ENCODE assay signal across 7 cellular contexts in genomic region chr7:65888434-65889160, GRCh38. TPM values are rescaled to one million over a fixed set of nuclear protein-coding genes. Genes with fewer than 3 reads are reported as not detected.
A peak's percentile ranks its signal among the peaks of the same experiment; 100 is the strongest.
DNase-seq lines count a peak whose midpoint lies in the region; ATAC-seq and TF ChIP-seq lines count a peak whose summit lies in the region.
"Not testable (repeated sequence)": the region's sequence is repeated elsewhere in the genome, so short reads cannot be mapped to it uniquely, and the experiment has no call there.

No MANE protein-coding gene starts in this region.

- peak overlapping the region in 4 of 7 donors; percentile 30 to 83 (median 54) for H3K27ac Mint-ChIP-seq in CD14-positive monocyte
- H3K27ac Mint-ChIP-seq in activated T-cell treated with anti-CD3 and anti-CD28 coated beads, Interleukin-2, amount 50 U/mL, for 72 hours, result peak overlapping the region; percentile 54

- H3K36me3 Mint-ChIP-seq in CD14-positive monocyte, result peaks cover 14 to 32% of the 10 kb centered on the region in 2 donors
- peaks cover 2 to 11% of the 10 kb centered on the region in 2 donors for H3K36me3 Mint-ChIP-seq in activated T-cell treated with anti-CD3 and anti-CD28 coated beads, Interleukin-2, amount 50 U/mL, for 72 hours (ENCODE audit: insufficient read depth in 2 of 2)

- H3K4me2 ChIP-seq in OCI-LY1 (ENCODE audit: low read length), result not testable (repeated sequence)

- not testable (repeated sequence) for ATAC-seq in activated T-cell treated with anti-CD3 and anti-CD28 coated beads, Interleukin-2, amount 50 U/mL, for 72 hours (replicated peaks in 1 of 2)
- ATAC-seq in Right ventricle myocardium superior (ENCODE audit: poor library complexity) (peak; percentile 45), left ventricle myocardium superior (peak; percentile 72), right lobe of liver (peak in 3 of 4 donors; percentile 45 to 77 (median 46))

- H2AFZ ChIP-seq in OCI-LY1 (ENCODE audit: low read length), result not testable (repeated sequence)

- not testable (repeated sequence) for H4K20me1 ChIP-seq in OCI-LY1 (ENCODE audit: insufficient read depth, low read length)

- H3K9me2 ChIP-seq in OCI-LY1 (ENCODE audit: low read depth, low read length), result not testable (repeated sequence)

- WGBS in right lobe of liver (ENCODE audit: insufficient coverage, low coverage, low lambda C conversion rate, missing lambda C conversion rate), result 60% methylated on average over 5 of the region's 5 CpGs

- H3F3A ChIP-seq in OCI-LY1 (ENCODE audit: insufficient read depth, low read length), result not testable (repeated sequence)

- DNase-seq in CD14-positive monocyte (ENCODE audit: low spot score); activated T-cell treated with anti-CD3 and anti-CD28 coated beads, Interleukin-2, amount 50 U/mL, for 72 hours; Right ventricle myocardium superior; left ventricle myocardium superior; right lobe of liver: not testable (repeated sequence)
- DNase-seq in renal cortical epithelial cell (ENCODE audit: low read depth), result peak; percentile 30

- intact Hi-C loops in CD14-positive monocyte (cut with micrococcal nuclease); Right ventricle myocardium superior (cut with DNase I); left ventricle myocardium superior (cut with micrococcal nuclease); right lobe of liver (cut with DNase I): not testable (repeated sequence)

- H3K9ac ChIP-seq in OCI-LY1 (ENCODE audit: low read length), result not testable (repeated sequence)

- not testable (repeated sequence) for H3K4me3 ChIP-seq in OCI-LY1 (ENCODE audit: low read depth, low read length, poor library complexity, severe bottlenecking); right lobe of liver

- H3K27me3 Mint-ChIP-seq in CD14-positive monocyte (ENCODE audit: low read depth in 3 of 3); activated T-cell treated with anti-CD3 and anti-CD28 coated beads, Interleukin-2, amount 50 U/mL, for 72 hours (ENCODE audit: low read depth): not testable (repeated sequence)

- H3K79me2 ChIP-seq in OCI-LY1 (ENCODE audit: insufficient read depth, low read length), result peaks cover 42% of the 10 kb centered on the region

- H3K9me3 Mint-ChIP-seq in CD14-positive monocyte; activated T-cell treated with anti-CD3 and anti-CD28 coated beads, Interleukin-2, amount 50 U/mL, for 72 hours: not testable (repeated sequence)

- not testable (repeated sequence) for H3K9me3 ChIP-seq in OCI-LY1 (ENCODE audit: low read length); right lobe of liver

- H3K27me3 ChIP-seq in OCI-LY1 (ENCODE audit: insufficient read depth, low read length); right lobe of liver: not testable (repeated sequence)

- peaks cover 22% of the 10 kb centered on the region for H3K4me1 Mint-ChIP-seq in CD14-positive monocyte
- peaks cover 12% of the 10 kb centered on the region for H3K4me1 Mint-ChIP-seq in activated T-cell treated with anti-CD3 and anti-CD28 coated beads, Interleukin-2, amount 50 U/mL, for 72 hours (ENCODE audit: low read depth)

- H3K4me1 ChIP-seq in OCI-LY1 (ENCODE audit: insufficient read depth, low read length, severe bottlenecking) (peaks cover 11% of the 10 kb centered on the region), right lobe of liver (peaks cover 0 to 12% (median 6%) of the 10 kb centered on the region in 4 donors)

- TF ChIP-seq CTCF in CD14-positive monocyte (IDR thresholded peaks at IDR 0.05); OCI-LY1 (IDR thresholded peaks at IDR 0.05; ENCODE audit: low read length); right lobe of liver (IDR thresholded peaks at IDR 0.05): not testable (repeated sequence)

- TF ChIP-seq POLR2A in right lobe of liver (IDR thresholded peaks at IDR 0.05), result not testable (repeated sequence)

- peak overlapping the region in 1 of 2 donors; percentile 39 for H3K4me3 Mint-ChIP-seq in CD14-positive monocyte
- H3K4me3 Mint-ChIP-seq in activated T-cell treated with anti-CD3 and anti-CD28 coated beads, Interleukin-2, amount 50 U/mL, for 72 hours, result not testable (repeated sequence)

- H3K27ac ChIP-seq in OCI-LY1 (ENCODE audit: low read depth, low read length, poor library complexity, severe bottlenecking), result peak overlapping the region; percentile 15
- H3K27ac ChIP-seq in right lobe of liver, result not testable (repeated sequence)

- H3K36me3 ChIP-seq in OCI-LY1 (ENCODE audit: insufficient read depth, low read length), result peaks cover 57% of the 10 kb centered on the region
- not testable (repeated sequence) for H3K36me3 ChIP-seq in right lobe of liver

RNA-seq across cellular contexts. Expression of gene VKORC1L1, which starts 15.7 kb away (rescaled TPM):
- polyA plus RNA-seq in CD14-positive monocyte, result 1 to 10 TPM; 1.9 to 3.2 TPM
- 10 to 100 TPM; 13.1 to 14.1 TPM for total RNA-seq in activated T-cell treated with anti-CD3 and anti-CD28 coated beads, Interleukin-2, amount 50 U/mL, for 72 hours
- total RNA-seq in Right ventricle myocardium superior (17.6 TPM), left ventricle myocardium superior (18.2 TPM), right lobe of liver (10 to 100 TPM in 5 of 6 experiments, 1 to 10 TPM in 1; 9.2 to 26.1 (median 13.2) TPM), renal cortical epithelial cell (22.7 and 30.7 TPM in 2 replicates)
